In the genomic region with DNA sequence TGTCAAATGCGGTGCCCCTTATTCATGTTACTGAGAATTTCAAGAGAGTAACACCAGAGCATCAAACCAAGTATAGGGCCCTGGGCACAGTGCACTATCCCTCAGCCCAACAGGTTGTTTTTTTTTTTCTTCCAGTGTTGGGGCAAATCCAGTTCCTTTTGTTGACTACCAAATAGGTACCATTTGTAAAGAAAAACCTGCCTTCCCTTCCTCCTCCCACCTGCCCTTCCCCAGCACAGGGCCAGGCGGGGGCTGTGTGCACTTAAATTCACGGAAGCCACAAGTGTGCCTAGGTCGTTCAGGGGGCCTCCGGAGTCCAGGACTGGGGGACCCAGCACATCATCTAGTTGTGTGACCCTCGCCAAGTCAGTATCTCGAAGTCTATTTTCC, we compare ENCODE assay signal across 8 cellular contexts. TPM values are rescaled to one million over a fixed set of nuclear protein-coding genes. Genes with fewer than 3 reads are reported as not detected.
A peak's percentile ranks its signal among the peaks of the same experiment; 100 is the strongest.
DNase-seq lines count a peak whose midpoint lies in the region; ATAC-seq and TF ChIP-seq lines count a peak whose summit lies in the region.

No MANE protein-coding gene starts in this region.

- no peaks in the 10 kb centered on the region for H3K27me3 ChIP-seq in tibial nerve

- TF ChIP-seq EP300 in tibial nerve (IDR thresholded peaks at IDR 0.05), result no peak

- TF ChIP-seq POLR2A in tibial nerve (IDR thresholded peaks at IDR 0.05), result no peak

- peaks cover 29% of the 10 kb centered on the region for H3K36me3 Mint-ChIP-seq in activated naive CD8-positive, alpha-beta T cell treated with anti-CD3 and anti-CD28 coated beads for 36 hours

- WGBS in tibial nerve, 2 donors, result 70 to 74% methylated on average over 7 of the region's 7 CpGs

- no peaks in the 10 kb centered on the region for H3K9me3 ChIP-seq in HEK293 (ENCODE audit: control insufficient read depth, insufficient read depth, low read depth, low read length)
- no peaks in the 10 kb centered on the region for H3K9me3 ChIP-seq in tibial nerve

- peaks cover 31 to 56% of the 10 kb centered on the region in 2 experiments for H3K36me3 ChIP-seq in HEK293 (ENCODE audit: control insufficient read depth in 2 of 2, insufficient read depth in 1 of 2, low read length in 2 of 2)
- peaks cover 0 to 45% (median 7%) of the 10 kb centered on the region in 3 donors for H3K36me3 ChIP-seq in tibial nerve

- ATAC-seq in left lobe of liver, result peak; percentile 7
- ATAC-seq in HG03280 (IDR thresholded peaks at IDR 0.05; ENCODE audit: unreplicated experiment), result no peak

- H3K4me3 Mint-ChIP-seq in activated naive CD8-positive, alpha-beta T cell treated with anti-CD3 and anti-CD28 coated beads for 36 hours, result peak overlapping the region; percentile 88

- H3K27ac ChIP-seq in HEK293 (ENCODE audit: extremely low read depth, low read depth, low read length), result peak overlapping the region; percentile 60; the same call in 1 of the 2 replicates
- H3K27ac ChIP-seq in tibial nerve, result peak overlapping the region; percentile 51 to 98 (median 92)

- H3K4me1 ChIP-seq in HEK293 (ENCODE audit: control insufficient read depth, insufficient read depth, low read length) (no peaks in the 10 kb centered on the region; the same call in 1 of the 2 replicates), tibial nerve (peaks cover 0 to 27% (median 9%) of the 10 kb centered on the region in 4 donors)

- DNase-seq in AG04449 (ENCODE audit: low read depth, low spot score) (no peak), left lobe of liver (ENCODE audit: low spot score) (no peak), tibial nerve (ENCODE audit: low spot score in 2 of 2) (no peak), T-helper 9 cell (no peak), NCI-H2171 (lab: John Stamatoyannopoulos, UW) (no peak)
- DNase-seq in activated naive CD8-positive, alpha-beta T cell treated with anti-CD3 and anti-CD28 coated beads for 36 hours, result no peak

- CTCF ChIA-PET in AG04449 (lab: Yijun Ruan, JAX), result no interaction called here
- CTCF ChIA-PET in HEK293 (lab: Yijun Ruan, JAX), result no interaction called here

- H3K27ac Mint-ChIP-seq in activated naive CD8-positive, alpha-beta T cell treated with anti-CD3 and anti-CD28 coated beads for 36 hours, result peak overlapping the region; percentile 96

- TF ChIP-seq CTCF in AG04449 (IDR thresholded peaks at IDR 0.05; ENCODE audit: insufficient read depth, low read length, missing control alignments) (no peak), HEK293 (tag by site-specific recombination; IDR thresholded peaks at IDR 0.05) (no peak), tibial nerve (IDR thresholded peaks at IDR 0.05) (no peak)

- POLR2A ChIA-PET in AG04449 (lab: Yijun Ruan, JAX), result no interaction called here
- POLR2A ChIA-PET in HEK293 (lab: Yijun Ruan, JAX), result no interaction called here

- peaks cover 35% of the 10 kb centered on the region for H3K4me1 Mint-ChIP-seq in activated naive CD8-positive, alpha-beta T cell treated with anti-CD3 and anti-CD28 coated beads for 36 hours

- H3K27me3 Mint-ChIP-seq in activated naive CD8-positive, alpha-beta T cell treated with anti-CD3 and anti-CD28 coated beads for 36 hours, result no peaks in the 10 kb centered on the region

- H3K4me3 ChIP-seq in AG04449 (ENCODE audit: low read depth, low read length) (peak overlapping the region; percentile 67), HEK293 (ENCODE audit: low read depth, low read length) (peak overlapping the region; percentile 84), tibial nerve (peak overlapping the region; percentile 41 to 93 (median 86))

- no peaks in the 10 kb centered on the region for H3K9me3 Mint-ChIP-seq in activated naive CD8-positive, alpha-beta T cell treated with anti-CD3 and anti-CD28 coated beads for 36 hours

TF ChIP-seq in HEK293, 187 proteins besides CTCF, POLR2A, EP300 and RAD21:
- TF ChIP-seq ZNF132 (tag by site-specific recombination; IDR thresholded peaks at IDR 0.05; ENCODE audit: borderline replicate concordance) (no peak), ZNF335 (tag by site-specific recombination; conservative IDR thresholded peaks at IDR 0.05) (no peak), SCRT1 (tag by site-specific recombination; IDR thresholded peaks at IDR 0.05; ENCODE audit: borderline replicate concordance) (peak; percentile 92), SCRT2 (tag by site-specific recombination; IDR thresholded peaks at IDR 0.05) (peak; percentile 90), TCF7L2 (IDR thresholded peaks at IDR 0.05; ENCODE audit: borderline replicate concordance, low read depth, low read length) (no peak)
- TF ChIP-seq, protein P1, sequence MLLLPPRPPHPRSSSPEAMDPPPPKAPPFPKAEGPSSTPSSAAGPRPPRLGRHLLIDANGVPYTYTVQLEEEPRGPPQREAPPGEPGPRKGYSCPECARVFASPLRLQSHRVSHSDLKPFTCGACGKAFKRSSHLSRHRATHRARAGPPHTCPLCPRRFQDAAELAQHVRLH (tag by site-specific recombination; IDR thresholded peaks at IDR 0.05), result no peak

RNA-seq across cellular contexts. Expression of a gene that starts 0.6 kb away (rescaled TPM):
- 10 to 100 TPM; 63.4 to 63.8 TPM for total RNA-seq in activated naive CD8-positive, alpha-beta T cell treated with anti-CD3 and anti-CD28 coated beads for 36 hours
- total RNA-seq in left lobe of liver (17.8 TPM), tibial nerve (100 to 1,000 TPM in 1 of 4 donors, 10 to 100 TPM in 3; 12.7 to 301 (median 19.1) TPM)

RNA-seq across cellular contexts. Expression of a gene that starts 12.5 kb away (rescaled TPM):
- 100 to 1,000 TPM; 232 to 249 TPM for total RNA-seq in activated naive CD8-positive, alpha-beta T cell treated with anti-CD3 and anti-CD28 coated beads for 36 hours
- total RNA-seq in left lobe of liver (157 TPM), tibial nerve (10 to 100 TPM; 79.5 to 93.3 (median 84.2) TPM)

RNA-seq across cellular contexts. Expression of a gene that starts 41.3 kb away (rescaled TPM):
- total RNA-seq in activated naive CD8-positive, alpha-beta T cell treated with anti-CD3 and anti-CD28 coated beads for 36 hours, result 10 to 100 TPM; 12.8 TPM
- total RNA-seq in left lobe of liver (8.4 TPM), tibial nerve (10 to 100 TPM; 43.5 to 61.7 (median 48.9) TPM)
